In the genomic region with DNA sequence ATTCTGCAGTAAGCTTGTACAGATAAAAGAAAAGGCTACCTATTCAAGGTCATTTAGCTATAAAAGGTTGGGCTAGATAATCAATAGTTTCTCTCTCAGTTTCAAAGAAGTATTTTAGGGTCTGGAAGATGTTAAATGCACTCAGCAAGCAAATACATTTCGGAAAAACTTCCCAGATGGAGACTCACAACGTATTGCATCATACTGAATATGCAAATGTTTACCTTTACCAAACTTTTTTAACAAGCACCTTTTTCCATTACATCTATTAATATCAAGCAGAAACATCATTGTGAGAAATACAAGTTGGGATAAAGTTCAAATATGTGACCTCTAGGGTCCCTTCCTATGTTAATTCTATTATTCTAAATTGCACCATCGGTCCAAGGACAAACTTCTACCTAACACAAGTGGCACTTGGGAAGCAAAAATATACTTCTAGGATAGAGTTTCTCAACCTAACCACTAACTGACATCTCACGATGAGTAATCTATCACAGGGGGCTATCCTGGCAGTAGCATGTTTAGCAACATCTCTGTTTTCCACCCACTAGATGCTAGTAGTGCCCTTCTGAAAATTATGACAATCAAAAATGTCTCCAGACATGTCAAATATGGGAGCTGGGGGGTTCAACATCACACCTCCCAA, we compare ENCODE assay signal across 11 cellular contexts. TPM values are rescaled to one million over a fixed set of nuclear protein-coding genes. Genes with fewer than 3 reads are reported as not detected.
DNase-seq lines count a peak whose midpoint lies in the region; ATAC-seq and TF ChIP-seq lines count a peak whose summit lies in the region.
"Had no signal": no experiment of that assay in that cellular context is flagged by ENCODE, and none has a peak within 500 bp of the region (broad histone marks: within the 10 kb centered on the region; RNA-seq: fewer than 3 reads in every experiment).

No MANE protein-coding gene starts in this region.

- H3K4me3 Mint-ChIP-seq in activated naive CD4-positive, alpha-beta T cell treated with anti-CD3 and anti-CD28 coated beads for 36 hours, result peak overlapping the region; percentile 42
- no peak overlapping the region for H3K4me3 Mint-ChIP-seq in type B pancreatic cell

- intact Hi-C loops in activated naive CD4-positive, alpha-beta T cell treated with anti-CD3 and anti-CD28 coated beads for 36 hours (cut with micrococcal nuclease), result loop anchor here (1.0 kb wide), 2 partner anchors 9 to 22 kb away; no protein-coding TSS in a partner anchor
- intact Hi-C loops in heart right ventricle (cut with DNase I), result loop anchor here in 1 of 10 donors (5.0 kb wide), 1 partner anchor 36 kb away; no protein-coding TSS in a partner anchor

- H3K4me3 ChIP-seq in fibroblast of mammary gland (ENCODE audit: control insufficient read depth, low read depth, low read length), result no peak overlapping the region
- no peak overlapping the region for H3K4me3 ChIP-seq in heart right ventricle

- no peaks in the 10 kb centered on the region for H3K9me3 Mint-ChIP-seq in activated naive CD4-positive, alpha-beta T cell treated with anti-CD3 and anti-CD28 coated beads for 36 hours
- H3K9me3 Mint-ChIP-seq in type B pancreatic cell, result no peaks in the 10 kb centered on the region

- H3K27me3 ChIP-seq in heart right ventricle, result no peaks in the 10 kb centered on the region

- no peak for TF ChIP-seq CTCF in fibroblast of mammary gland (conservative IDR thresholded peaks at IDR 0.05; ENCODE audit: control insufficient read depth, insufficient read depth, low read depth, low read length)
- no peak for TF ChIP-seq CTCF in type B pancreatic cell (conservative IDR thresholded peaks at IDR 0.05)
- TF ChIP-seq CTCF in heart right ventricle (IDR thresholded peaks at IDR 0.05), result no peak

- peaks cover 9% of the 10 kb centered on the region for H3K36me3 Mint-ChIP-seq in activated naive CD4-positive, alpha-beta T cell treated with anti-CD3 and anti-CD28 coated beads for 36 hours (ENCODE audit: low read depth)
- peaks cover 10% of the 10 kb centered on the region for H3K36me3 Mint-ChIP-seq in type B pancreatic cell

- WGBS in heart right ventricle, 2 donors, result 68% methylated on average over 4 of the region's 4 CpGs

- H3K27ac ChIP-seq in heart right ventricle, result peak overlapping the region in 2 of 10 donors; percentile 6 to 69
- H3K27ac ChIP-seq: C4-2B had no signal

- DNase-seq in activated naive CD4-positive, alpha-beta T cell treated with anti-CD3 and anti-CD28 coated beads for 36 hours, result no peak
- no peak for DNase-seq in activated naive CD4-positive, alpha-beta T cell treated with Interleukin-2 at 50 U/mL for 16 hours
- DNase-seq in SIG-M5 (lab: John Stamatoyannopoulos, UW) (peak; percentile 68), fibroblast of mammary gland (ENCODE audit: low read depth) (peak; percentile 69), type B pancreatic cell (ENCODE audit: extremely low spot score, unreplicated experiment) (no peak), heart right ventricle (no peak)
- DNase-seq: NCI-H1694, posterior cingulate gyrus had no signal

- H3K4me1 ChIP-seq in heart right ventricle, result peaks cover 10 to 97% (median 81%) of the 10 kb centered on the region in 9 donors

- CTCF ChIA-PET in activated naive CD4-positive, alpha-beta T cell treated with anti-CD3 and anti-CD28 coated beads for 36 hours (lab: Charles Lee), result interaction anchor here (0.8 to 4.1 kb wide), 8 partner anchors 8 to 41 kb away, joined by 3 to 27 read pairs (median 4); a partner anchor contains a TSS

- no peaks in the 10 kb centered on the region for H3K36me3 ChIP-seq in heart right ventricle

- peak overlapping the region; percentile 77 for H3K27ac Mint-ChIP-seq in activated naive CD4-positive, alpha-beta T cell treated with anti-CD3 and anti-CD28 coated beads for 36 hours
- peak overlapping the region; percentile 2 for H3K27ac Mint-ChIP-seq in type B pancreatic cell

- H3K9me3 ChIP-seq in heart right ventricle, result no peaks in the 10 kb centered on the region

- peaks cover 89% of the 10 kb centered on the region for H3K4me1 Mint-ChIP-seq in activated naive CD4-positive, alpha-beta T cell treated with anti-CD3 and anti-CD28 coated beads for 36 hours (ENCODE audit: low read depth)
- H3K4me1 Mint-ChIP-seq in type B pancreatic cell (ENCODE audit: unreplicated experiment), result peaks cover 47% of the 10 kb centered on the region

- no peaks in the 10 kb centered on the region for H3K27me3 Mint-ChIP-seq in activated naive CD4-positive, alpha-beta T cell treated with anti-CD3 and anti-CD28 coated beads for 36 hours (ENCODE audit: low read depth)
- no peaks in the 10 kb centered on the region for H3K27me3 Mint-ChIP-seq in type B pancreatic cell

- ATAC-seq in GM21515 (IDR thresholded peaks at IDR 0.05; ENCODE audit: unreplicated experiment), result no peak
- no peak for ATAC-seq in GM19023 (IDR thresholded peaks at IDR 0.05; ENCODE audit: unreplicated experiment)
- no peak for ATAC-seq in heart right ventricle

RNA-seq across cellular contexts. Expression of a gene that starts 14.6 kb away (rescaled TPM):
- total RNA-seq in activated naive CD4-positive, alpha-beta T cell treated with anti-CD3 and anti-CD28 coated beads for 36 hours, result 10 to 100 TPM; 64.3 to 64.5 TPM
- total RNA-seq in type B pancreatic cell (ENCODE audit: low replicate concordance) (85.4 and 129 TPM in 2 replicates), heart right ventricle (10 to 100 TPM; 32.5 to 52.5 (median 42.5) TPM)
- 10 to 100 TPM in 1 of 2 donors, 1 to 10 TPM in 1; 8.2 to 22.8 TPM for polyA plus RNA-seq in heart right ventricle

Comparison
In these comparisons a context has a peak if more than half of its experiments do, and no peak if none do; other contexts are left out.
1. DNase-seq: peak in SIG-M5 (single experiment) and fibroblast of mammary gland (single experiment); none in activated naive CD4-positive, alpha-beta T cell treated with anti-CD3 and anti-CD28 coated beads for 36 hours (single experiment), activated naive CD4-positive, alpha-beta T cell treated with Interleukin-2 at 50 U/mL for 16 hours (single experiment), type B pancreatic cell (single experiment) and heart right ventricle (0 of 2).